Comparison of ENCODE assay signal across 8 cellular contexts in the genomic region with DNA sequence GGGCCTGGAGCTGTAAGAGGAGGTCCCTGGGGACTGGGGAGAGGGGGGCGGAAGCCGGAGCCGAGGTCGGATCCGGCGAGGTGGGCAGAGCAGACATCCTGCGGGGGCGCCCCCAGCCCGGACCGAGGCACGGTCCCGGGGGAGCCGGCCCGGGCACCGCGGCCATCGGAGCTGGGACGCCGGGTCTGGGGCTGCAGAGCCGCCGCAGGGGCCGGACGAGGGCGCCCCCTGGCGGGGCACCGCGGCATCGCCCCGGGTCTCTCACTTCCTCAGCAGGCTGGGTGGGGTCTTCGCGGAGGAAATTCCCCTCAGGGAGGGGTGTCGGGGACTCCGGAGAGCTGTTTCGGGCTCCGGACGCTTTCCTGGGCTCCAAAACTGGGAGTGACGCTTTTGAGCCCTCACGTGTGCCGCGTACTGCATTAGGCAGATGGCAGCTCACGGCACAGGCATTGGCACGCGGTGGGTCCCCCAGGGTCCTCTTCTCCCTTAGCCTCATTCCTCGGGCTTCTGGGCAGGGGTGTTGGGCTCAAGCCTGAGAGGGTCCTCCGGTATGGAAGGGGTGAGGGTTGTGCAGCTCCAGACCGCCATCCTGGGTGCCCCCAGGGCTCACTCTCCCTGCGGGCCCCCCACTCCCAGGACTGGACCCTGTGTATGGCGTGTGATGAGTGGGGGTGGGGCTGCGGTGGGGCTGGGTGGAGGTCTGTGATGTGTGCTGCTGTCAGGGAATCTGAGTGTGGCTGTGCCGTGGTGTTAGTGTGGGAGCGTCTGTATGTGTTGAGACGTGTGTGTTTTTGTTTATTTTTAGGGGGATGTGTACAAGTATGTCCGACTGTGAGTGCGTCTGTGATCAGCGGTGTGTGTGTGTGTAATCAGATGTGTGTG. TPM values are rescaled to one million over a fixed set of nuclear protein-coding genes. Genes with fewer than 3 reads are reported as not detected.
A peak's percentile ranks its signal among the peaks of the same experiment; 100 is the strongest.
DNase-seq lines count a peak whose midpoint lies in the region; ATAC-seq and TF ChIP-seq lines count a peak whose summit lies in the region.

No MANE protein-coding gene starts in this region.

- H3K4me1 Mint-ChIP-seq in neural crest cell = peaks cover 4% of the 10 kb centered on the region

- no peak overlapping the region for H3K4me3 Mint-ChIP-seq in neural crest cell

- no peaks in the 10 kb centered on the region for H3K36me3 Mint-ChIP-seq in neural crest cell (ENCODE audit: low read depth)

- TF ChIP-seq CTCF in LNCAP (IDR thresholded peaks at IDR 0.05) (peak; percentile 85), fibroblast of mammary gland (conservative IDR thresholded peaks at IDR 0.05; ENCODE audit: control insufficient read depth, insufficient read depth, low read depth, low read length) (peak; percentile 61), neural crest cell (conservative IDR thresholded peaks at IDR 0.05) (peak; percentile 96)

- no peak overlapping the region for H3K27ac Mint-ChIP-seq in neural crest cell (ENCODE audit: unreplicated experiment)

- H3K27me3 Mint-ChIP-seq in neural crest cell (ENCODE audit: low read depth) = peaks cover 92% of the 10 kb centered on the region

- H3K9me3 Mint-ChIP-seq in neural crest cell = no peaks in the 10 kb centered on the region

- DNase-seq in ELF-1 (ENCODE audit: low read depth, low spot score) (peak; percentile 79), activated T-cell treated with anti-CD3 and anti-CD28 coated beads for 48 hours (ENCODE audit: low read depth) (peak; percentile 48), fibroblast of mammary gland (ENCODE audit: low read depth) (no peak), neural crest cell (ENCODE audit: low read depth, low spot score) (peak; percentile 71)

- no peak for ATAC-seq in GM19324 (IDR thresholded peaks at IDR 0.05; ENCODE audit: low FRiP score, unreplicated experiment)
- ATAC-seq in GM19455 (IDR thresholded peaks at IDR 0.05; ENCODE audit: unreplicated experiment) = no peak
- no peak for ATAC-seq in HG02973 (IDR thresholded peaks at IDR 0.05; ENCODE audit: unreplicated experiment)

- peak overlapping the region; percentile 44 for H3K4me3 ChIP-seq in fibroblast of mammary gland (ENCODE audit: control insufficient read depth, low read depth, low read length)

RNA-seq across cellular contexts. Expression of a gene that starts 29.6 kb away (rescaled TPM):
- 0.19 TPM in 1 of 2 replicates, not detected in the other for total RNA-seq in neural crest cell
